In the genomic region with DNA sequence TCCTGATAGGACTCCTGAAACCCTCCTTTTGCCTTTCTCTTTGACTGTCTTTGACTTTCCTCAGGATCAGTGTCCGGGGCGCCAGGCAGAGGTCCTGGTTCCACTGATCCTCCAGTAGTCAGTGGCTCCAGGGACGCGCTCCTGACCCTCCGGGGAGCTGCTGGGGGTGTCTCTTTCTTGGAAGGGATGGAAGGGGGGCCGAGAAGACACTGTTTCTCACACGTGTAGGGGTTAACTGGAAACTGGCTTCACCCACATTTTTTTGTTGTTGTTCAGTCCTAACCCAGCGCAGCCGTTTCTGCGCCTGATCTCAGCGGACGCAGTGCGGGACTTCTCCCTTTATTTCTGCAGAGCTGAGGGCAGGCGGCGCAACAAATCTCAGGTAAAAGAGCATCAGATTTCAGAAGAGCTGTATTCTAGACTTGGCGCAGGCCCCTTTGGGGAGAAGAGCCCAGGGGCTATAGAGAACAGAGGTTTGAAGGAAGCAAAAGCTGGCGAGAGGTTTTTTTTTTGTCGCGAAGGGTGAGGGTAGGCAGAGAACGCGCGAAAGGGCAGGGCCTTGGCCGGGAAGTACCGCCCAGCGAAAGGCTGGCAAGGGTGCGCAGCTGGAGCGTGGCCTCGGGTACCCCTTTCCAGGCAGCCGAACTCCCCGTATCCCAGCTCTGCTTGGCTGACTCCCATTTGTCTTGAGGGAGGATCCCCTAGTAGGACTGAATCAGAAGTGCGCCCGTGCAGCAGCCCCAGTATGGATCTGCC, we compare ENCODE assay signal across 11 cellular contexts. TPM values are rescaled to one million over a fixed set of nuclear protein-coding genes. Genes with fewer than 3 reads are reported as not detected.
DNase-seq lines count a peak whose midpoint lies in the region; ATAC-seq and TF ChIP-seq lines count a peak whose summit lies in the region.
"Had no signal": no experiment of that assay in that cellular context is flagged by ENCODE, and none has a peak within 500 bp of the region (broad histone marks: within the 10 kb centered on the region; RNA-seq: fewer than 3 reads in every experiment).

No MANE protein-coding gene starts in this region.

- TF ChIP-seq EP300 in upper lobe of left lung (IDR thresholded peaks at IDR 0.05), result no peak

- H3K4me1 ChIP-seq in left ventricle myocardium inferior (peaks cover 80% of the 10 kb centered on the region), heart left ventricle (peaks cover 0 to 68% (median 48%) of the 10 kb centered on the region in 12 donors), iPS-18a (ENCODE audit: control insufficient read depth, low read depth, low read length) (peaks cover 41% of the 10 kb centered on the region), upper lobe of left lung (peaks cover 53 to 75% (median 58%) of the 10 kb centered on the region in 4 donors)

- TF ChIP-seq CTCF in left ventricle myocardium inferior (IDR thresholded peaks at IDR 0.05; ENCODE audit: borderline replicate concordance) (no peak), heart left ventricle (IDR thresholded peaks at IDR 0.05) (no peak), upper lobe of left lung (IDR thresholded peaks at IDR 0.05) (no peak)

- H3K9me3 ChIP-seq in left ventricle myocardium inferior (replicated peaks) (no peaks in the 10 kb centered on the region), heart left ventricle (no peaks in the 10 kb centered on the region), iPS-18a (ENCODE audit: control insufficient read depth, low read depth, low read length) (no peaks in the 10 kb centered on the region), upper lobe of left lung (no peaks in the 10 kb centered on the region)
- H3K9me3 ChIP-seq: left lung had no signal

- DNase-seq in left ventricle myocardium inferior (no peak), heart left ventricle (no peak), upper lobe of left lung (no peak), COLO829 (ENCODE audit: low spot score) (no peak), superior temporal gyrus (ENCODE audit: extremely low spot score) (no peak)
- DNase-seq in activated T-cell treated with anti-CD3 and anti-CD28 coated beads, Interleukin-2, amount 50 U/mL, for 48 hours, result peak; percentile 45 to 47
- DNase-seq: Right ventricle myocardium superior; stimulated activated CD4-positive, alpha-beta T cell treated with anti-CD3 and anti-CD28 coated beads, Interleukin-12 subunit alpha, Interleukin-12 subunit beta, amount 100 ng/mL, for 4 hours had no signal

- no peak for TF ChIP-seq POLR2A in heart left ventricle (IDR thresholded peaks at IDR 0.05)
- no peak for TF ChIP-seq POLR2A in upper lobe of left lung (IDR thresholded peaks at IDR 0.05)

- H3K27ac ChIP-seq in left ventricle myocardium inferior (replicated peaks), result no peak overlapping the region
- no peak overlapping the region for H3K27ac ChIP-seq in heart left ventricle
- no peak overlapping the region for H3K27ac ChIP-seq in iPS-18a (ENCODE audit: low read length)
- no peak overlapping the region for H3K27ac ChIP-seq in upper lobe of left lung
- H3K27ac ChIP-seq: left lung had no signal

- intact Hi-C loops in left ventricle myocardium inferior (cut with micrococcal nuclease), result no loop called here
- intact Hi-C loops in heart left ventricle (cut with DNase I), result no loop called here

- ATAC-seq in heart left ventricle (no peak), upper lobe of left lung (ENCODE audit: low FRiP score in 2 of 2) (no peak), HG02884 (IDR thresholded peaks at IDR 0.05; ENCODE audit: unreplicated experiment) (no peak)
- ATAC-seq: left lung had no signal

- H3K4me3 ChIP-seq in left ventricle myocardium inferior (peak overlapping the region; percentile 48), heart left ventricle (peak overlapping the region in 4 of 12 donors; percentile 8 to 27 (median 20)), iPS-18a (ENCODE audit: low read length) (peak overlapping the region; percentile 39), upper lobe of left lung (peak overlapping the region in 3 of 4 donors; percentile 17 to 27 (median 24))

- 7 to 15% (median 15%) methylated on average over 25 to 32 of the region's 32 CpGs for WGBS in heart left ventricle, 4 donors
- 6 to 7% methylated on average over 24 to 32 of the region's 32 CpGs for WGBS in upper lobe of left lung, 2 donors

- no peaks in the 10 kb centered on the region for H3K36me3 ChIP-seq in left ventricle myocardium inferior
- H3K36me3 ChIP-seq in heart left ventricle, result no peaks in the 10 kb centered on the region
- H3K36me3 ChIP-seq in iPS-18a (ENCODE audit: control insufficient read depth, low read depth, low read length), result no peaks in the 10 kb centered on the region
- H3K36me3 ChIP-seq in upper lobe of left lung, result no peaks in the 10 kb centered on the region
- H3K36me3 ChIP-seq: left lung had no signal

- H3K9ac ChIP-seq in iPS-18a (ENCODE audit: low read length), result no peak overlapping the region

- peaks cover 100% of the 10 kb centered on the region for H3K27me3 ChIP-seq in left ventricle myocardium inferior (ENCODE audit: low read depth)
- peaks cover 61 to 100% (median 100%) of the 10 kb centered on the region in 9 donors for H3K27me3 ChIP-seq in heart left ventricle
- peaks cover 100% of the 10 kb centered on the region for H3K27me3 ChIP-seq in iPS-18a (ENCODE audit: control insufficient read depth, insufficient read depth, low read length)
- peaks cover 0 to 81% (median 69%) of the 10 kb centered on the region in 4 donors for H3K27me3 ChIP-seq in upper lobe of left lung

RNA-seq across cellular contexts. Expression of gene LHX9, which starts 4.3 kb away (rescaled TPM):
- not detected for total RNA-seq in left ventricle myocardium inferior
- 1 to 10 TPM in 1 of 9 donors, under 1 TPM in 6, not detected in 2; 0.04 to 1.1 (median 0.15) TPM for total RNA-seq in heart left ventricle
- under 1 TPM; 0.01 to 0.04 TPM for polyA plus RNA-seq in heart left ventricle
- total RNA-seq in upper lobe of left lung, result 1 to 10 TPM in 3 of 6 donors, under 1 TPM in 3; under 0.01 to 6.7 (median 1.5) TPM

RNA-seq across cellular contexts. Expression of gene C1orf53, which starts 10.5 kb away (rescaled TPM):
- 7.8 TPM for total RNA-seq in left ventricle myocardium inferior
- total RNA-seq in heart left ventricle, result 10 to 100 TPM in 3 of 9 donors, 1 to 10 TPM in 6; 2.8 to 15.2 (median 6.8) TPM
- 10 to 100 TPM in 1 of 2 donors, 1 to 10 TPM in 1; 4.1 to 13.0 TPM for polyA plus RNA-seq in heart left ventricle
- 1 to 10 TPM in 4 of 6 donors, not detected in 2; 2.5 to 9.9 (median 7.2) TPM for total RNA-seq in upper lobe of left lung

Comparison
In these comparisons a context has a peak if more than half of its experiments do, and no peak if none do; other contexts are left out.
1. DNase-seq: peak in activated T-cell treated with anti-CD3 and anti-CD28 coated beads, Interleukin-2, amount 50 U/mL, for 48 hours (2 of 2); none in left ventricle myocardium inferior (single experiment), heart left ventricle (0 of 5), upper lobe of left lung (0 of 2), COLO829 (single experiment) and superior temporal gyrus (single experiment).